ENCODE assay signal across 1 cellular context in genomic region chr13:32035701-32036100, GRCh38.
TF ChIP-seq lines count a peak whose summit lies in the region.

No MANE protein-coding gene starts in this region.

TF ChIP-seq in SK-N-SH, 30 proteins besides CTCF, POLR2A, EP300 and RAD21 (continued from another document):
- TF ChIP-seq, protein P1, sequence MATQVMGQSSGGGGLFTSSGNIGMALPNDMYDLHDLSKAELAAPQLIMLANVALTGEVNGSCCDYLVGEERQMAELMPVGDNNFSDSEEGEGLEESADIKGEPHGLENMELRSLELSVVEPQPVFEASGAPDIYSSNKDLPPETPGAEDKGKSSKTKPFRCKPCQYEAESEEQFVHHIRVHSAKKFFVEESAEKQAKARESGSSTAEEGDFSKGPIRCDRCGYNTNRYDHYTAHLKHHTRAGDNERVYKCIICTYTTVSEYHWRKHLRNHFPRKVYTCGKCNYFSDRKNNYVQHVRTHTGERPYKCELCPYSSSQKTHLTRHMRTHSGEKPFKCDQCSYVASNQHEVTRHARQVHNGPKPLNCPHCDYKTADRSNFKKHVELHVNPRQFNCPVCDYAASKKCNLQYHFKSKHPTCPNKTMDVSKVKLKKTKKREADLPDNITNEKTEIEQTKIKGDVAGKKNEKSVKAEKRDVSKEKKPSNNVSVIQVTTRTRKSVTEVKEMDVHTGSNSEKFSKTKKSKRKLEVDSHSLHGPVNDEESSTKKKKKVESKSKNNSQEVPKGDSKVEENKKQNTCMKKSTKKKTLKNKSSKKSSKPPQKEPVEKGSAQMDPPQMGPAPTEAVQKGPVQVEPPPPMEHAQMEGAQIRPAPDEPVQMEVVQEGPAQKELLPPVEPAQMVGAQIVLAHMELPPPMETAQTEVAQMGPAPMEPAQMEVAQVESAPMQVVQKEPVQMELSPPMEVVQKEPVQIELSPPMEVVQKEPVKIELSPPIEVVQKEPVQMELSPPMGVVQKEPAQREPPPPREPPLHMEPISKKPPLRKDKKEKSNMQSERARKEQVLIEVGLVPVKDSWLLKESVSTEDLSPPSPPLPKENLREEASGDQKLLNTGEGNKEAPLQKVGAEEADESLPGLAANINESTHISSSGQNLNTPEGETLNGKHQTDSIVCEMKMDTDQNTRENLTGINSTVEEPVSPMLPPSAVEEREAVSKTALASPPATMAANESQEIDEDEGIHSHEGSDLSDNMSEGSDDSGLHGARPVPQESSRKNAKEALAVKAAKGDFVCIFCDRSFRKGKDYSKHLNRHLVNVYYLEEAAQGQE (IDR thresholded peaks at IDR 0.05; ENCODE audit: low read depth, low read length): no peak
- TF ChIP-seq MAX (IDR thresholded peaks at IDR 0.05; ENCODE audit: low read depth) (no peak), POLR2AphosphoS5 (IDR thresholded peaks at IDR 0.05; ENCODE audit: low read depth, low read length) (no peak), FOXJ3 (CRISPR knock-in tag; IDR thresholded peaks at IDR 0.05) (no peak), TAF1 (IDR thresholded peaks at IDR 0.05; ENCODE audit: borderline replicate concordance, low read depth, low read length) (no peak)
- TF ChIP-seq, protein P2, sequence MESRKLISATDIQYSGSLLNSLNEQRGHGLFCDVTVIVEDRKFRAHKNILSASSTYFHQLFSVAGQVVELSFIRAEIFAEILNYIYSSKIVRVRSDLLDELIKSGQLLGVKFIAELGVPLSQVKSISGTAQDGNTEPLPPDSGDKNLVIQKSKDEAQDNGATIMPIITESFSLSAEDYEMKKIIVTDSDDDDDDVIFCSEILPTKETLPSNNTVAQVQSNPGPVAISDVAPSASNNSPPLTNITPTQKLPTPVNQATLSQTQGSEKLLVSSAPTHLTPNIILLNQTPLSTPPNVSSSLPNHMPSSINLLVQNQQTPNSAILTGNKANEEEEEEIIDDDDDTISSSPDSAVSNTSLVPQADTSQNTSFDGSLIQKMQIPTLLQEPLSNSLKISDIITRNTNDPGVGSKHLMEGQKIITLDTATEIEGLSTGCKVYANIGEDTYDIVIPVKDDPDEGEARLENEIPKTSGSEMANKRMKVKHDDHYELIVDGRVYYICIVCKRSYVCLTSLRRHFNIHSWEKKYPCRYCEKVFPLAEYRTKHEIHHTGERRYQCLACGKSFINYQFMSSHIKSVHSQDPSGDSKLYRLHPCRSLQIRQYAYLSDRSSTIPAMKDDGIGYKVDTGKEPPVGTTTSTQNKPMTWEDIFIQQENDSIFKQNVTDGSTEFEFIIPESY (IDR thresholded peaks at IDR 0.05; ENCODE audit: borderline replicate concordance, low read depth): no peak
TF ChIP-seq in SK-N-SH: peak in this region for 0.
